In the genomic region with DNA sequence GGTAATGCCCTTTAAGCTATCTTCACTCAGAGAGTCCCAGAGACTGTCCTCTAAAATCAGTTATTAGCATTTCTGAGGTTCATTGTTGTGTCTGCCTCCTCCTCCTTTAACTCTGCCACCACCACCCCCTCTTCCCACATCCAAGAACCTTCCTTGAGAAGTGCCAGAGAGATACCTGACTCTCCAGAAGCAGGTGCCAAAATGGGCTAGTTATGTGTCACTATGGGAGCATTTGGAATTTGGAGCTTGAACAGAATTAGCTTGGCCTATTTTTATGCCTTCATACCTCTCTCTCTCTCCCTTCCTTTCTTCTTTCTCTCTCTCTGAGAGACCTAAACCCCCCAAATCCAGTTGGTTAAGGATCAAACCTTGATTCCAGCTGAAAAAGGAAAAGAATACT, we compare ENCODE assay signal across 33 cellular contexts.
"Had no signal": no experiment of that assay in that cellular context is flagged by ENCODE, and none has a peak within 500 bp of the region (broad histone marks: within the 10 kb centered on the region; RNA-seq: fewer than 3 reads in every experiment).

No MANE protein-coding gene starts in this region.

- DNase-seq: activated CD4-positive, alpha-beta T cell treated with anti-CD3 and anti-CD28 coated beads, Interleukin-2, amount 10 ng/mL, durations not matched to agents 24 days and 14 days; activated CD4-positive, alpha-beta T cell treated with anti-CD3 and anti-CD28 coated beads, Interleukin-2, amount 50 U/mL, for 4 hours; activated CD8-positive, alpha-beta T cell treated with anti-CD3 and anti-CD28 coated beads for 36 hours; activated effector memory CD4-positive, alpha-beta T cell treated with anti-CD3 and anti-CD28 coated beads, Interleukin-2, amount 50 U/mL, for 16 hours; activated naive CD4-positive, alpha-beta T cell; activated naive CD4-positive, alpha-beta T cell treated with anti-CD3 and anti-CD28 coated beads, Interleukin-2, amount 50 U/mL, for 16 hours; activated naive CD8-positive, alpha-beta T cell treated with anti-CD3 and anti-CD28 coated beads for 36 hours; activated T-cell treated with anti-CD3 and anti-CD28 coated beads, Interleukin-2, amount 50 U/mL, for 1 hour; activated T-cell treated with anti-CD3 and anti-CD28 coated beads, Interleukin-2, amount 50 U/mL, for 72 hours; amniotic stem cell; aorta; brain microvascular endothelial cell; central memory CD4-positive, alpha-beta T cell; Kasumi-1; KG1; MG63; NCI-H1048; NCI-H1105 treated with DMSO at 0.1 percent for 48 hours; NCI-H1436 treated with DMSO at 0.1 percent for 48 hours; NCI-H1694 treated with DMSO at 0.1 percent for 48 hours; NCI-H2029; NCI-H2107; NCI-H2171; NCI-H510A; NCI-H526; NCI-H748 treated with DMSO at 0.1 percent for 48 hours; NK-92 treated with Interleukin-12 subunit alpha and Interleukin-12 subunit beta, amount 100 ng/mL, for 24 hours; PC-9; SW 1271; T1000 had no signal

- H3K9me3 ChIP-seq: MG63 had no signal

- H3K4me3 ChIP-seq: MG63, PC-9 had no signal

- ATAC-seq: activated CD8-positive, alpha-beta T cell treated with anti-CD3 and anti-CD28 coated beads for 36 hours; activated T-cell treated with anti-CD3 and anti-CD28 coated beads, Interleukin-2, amount 50 U/mL, for 72 hours; activated T-helper 17 cell treated with anti-CD3 and anti-CD28 coated beads, Interleukin-2, amount 50 U/mL, for 72 hours; Right ventricle myocardium inferior had no signal

- H3K27me3 ChIP-seq: brain microvascular endothelial cell, MG63 had no signal

- H3K27ac ChIP-seq: brain microvascular endothelial cell, PC-9, RWPE1 had no signal
